In the genomic region with DNA sequence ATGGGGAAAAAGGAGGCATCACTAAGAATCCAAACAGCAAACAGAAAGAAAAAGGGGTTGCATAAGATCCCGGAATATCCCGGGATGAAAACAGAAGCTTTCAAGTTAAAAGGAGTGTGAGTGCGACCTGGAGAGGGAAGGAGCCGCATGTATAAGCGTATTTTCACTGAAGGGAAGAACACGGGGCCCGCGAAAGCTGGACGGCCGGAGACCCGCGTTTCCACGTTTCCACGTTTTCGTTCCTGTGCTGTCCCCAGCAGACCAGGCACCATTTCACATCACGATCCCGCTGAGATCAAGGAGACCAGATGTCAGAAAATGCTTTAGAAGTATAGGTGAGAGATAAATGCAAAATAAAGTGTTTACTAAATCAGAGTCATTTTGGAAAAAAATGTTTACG, we compare ENCODE assay signal across 21 cellular contexts.
"Had no signal": no experiment of that assay in that cellular context is flagged by ENCODE, and none has a peak within 500 bp of the region (broad histone marks: within the 10 kb centered on the region; RNA-seq: fewer than 3 reads in every experiment).

No MANE protein-coding gene starts in this region.

- H3K27ac ChIP-seq: SJSA1, SK-N-MC had no signal

- H3K27me3 ChIP-seq: MG63, SJSA1 had no signal

- H3K4me3 ChIP-seq: MG63, SJSA1, SK-N-MC had no signal

- H3K9me3 ChIP-seq: MG63, SJSA1 had no signal

- DNase-seq: IMR-90, Karpas-422, KG1, MG63, NCI-H1092 treated with DMSO at 0.1 percent for 48 hours, NCI-H1436, NCI-H187, NCI-H2029, NCI-H2081 treated with DMSO at 0.1 percent for 48 hours, NCI-H2171, NCI-H226, NCI-H446, NCI-H510A, NCI-H524 treated with DMSO at 0.1 percent for 48 hours, NCI-H69, NCI-H774, Right ventricle myocardium superior, RPMI8226, SIG-M5 had no signal

- H3K4me1 ChIP-seq: SJSA1 had no signal

- H3K36me3 ChIP-seq: MG63, SJSA1 had no signal
